Comparison of ENCODE assay signal across 1 cellular context in the genomic region with DNA sequence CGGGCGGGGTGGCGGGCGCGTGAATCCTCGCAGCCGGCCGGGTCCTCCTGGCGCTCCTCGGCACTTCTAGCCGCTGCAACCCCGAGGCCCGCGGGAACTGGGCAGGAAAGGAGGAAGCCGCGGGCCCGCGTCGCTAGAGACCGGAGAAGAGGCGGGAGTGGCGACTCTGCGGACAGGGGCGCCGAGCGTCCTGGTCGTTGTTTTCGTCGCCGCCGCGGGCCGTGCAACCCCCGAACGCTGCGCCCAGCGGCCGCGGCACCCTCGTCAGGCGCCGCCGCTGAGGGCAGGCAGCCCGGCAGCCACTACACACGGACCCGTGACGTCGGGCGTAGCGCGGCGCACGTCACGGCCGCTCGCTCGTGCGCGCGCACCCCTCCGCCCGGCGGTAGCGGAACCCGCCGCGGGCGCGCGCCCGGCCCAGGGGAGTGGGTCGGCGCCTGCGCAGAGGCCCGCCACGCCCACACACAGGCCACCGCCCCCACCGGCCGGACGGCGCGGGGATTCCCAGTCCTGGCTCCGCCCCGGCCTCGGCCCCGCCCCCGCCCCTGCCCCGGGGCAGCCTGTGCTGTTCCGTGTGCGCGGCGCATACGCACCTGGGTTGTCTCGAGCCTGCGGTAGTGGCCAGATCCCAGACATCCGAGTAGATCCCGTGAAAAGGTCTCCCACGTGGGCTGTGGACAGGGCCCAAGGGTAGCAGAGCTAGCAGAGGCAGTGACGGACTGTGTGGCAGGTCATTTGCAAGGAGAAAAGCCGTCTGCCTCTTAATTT.
TF ChIP-seq lines count a peak whose summit lies in the region.

A gene with protein sequence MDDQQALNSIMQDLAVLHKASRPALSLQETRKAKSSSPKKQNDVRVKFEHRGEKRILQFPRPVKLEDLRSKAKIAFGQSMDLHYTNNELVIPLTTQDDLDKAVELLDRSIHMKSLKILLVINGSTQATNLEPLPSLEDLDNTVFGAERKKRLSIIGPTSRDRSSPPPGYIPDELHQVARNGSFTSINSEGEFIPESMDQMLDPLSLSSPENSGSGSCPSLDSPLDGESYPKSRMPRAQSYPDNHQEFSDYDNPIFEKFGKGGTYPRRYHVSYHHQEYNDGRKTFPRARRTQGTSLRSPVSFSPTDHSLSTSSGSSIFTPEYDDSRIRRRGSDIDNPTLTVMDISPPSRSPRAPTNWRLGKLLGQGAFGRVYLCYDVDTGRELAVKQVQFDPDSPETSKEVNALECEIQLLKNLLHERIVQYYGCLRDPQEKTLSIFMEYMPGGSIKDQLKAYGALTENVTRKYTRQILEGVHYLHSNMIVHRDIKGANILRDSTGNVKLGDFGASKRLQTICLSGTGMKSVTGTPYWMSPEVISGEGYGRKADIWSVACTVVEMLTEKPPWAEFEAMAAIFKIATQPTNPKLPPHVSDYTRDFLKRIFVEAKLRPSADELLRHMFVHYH (minus strand): TSS at position 321 of the 768 bp plus-strand sequence. CDS start 44,846 bp downstream, outside the sequence.

TF ChIP-seq in GM12878, 131 proteins besides CTCF, POLR2A, EP300 and RAD21 (continued from another document and continues in another):
- TF ChIP-seq, protein P1, sequence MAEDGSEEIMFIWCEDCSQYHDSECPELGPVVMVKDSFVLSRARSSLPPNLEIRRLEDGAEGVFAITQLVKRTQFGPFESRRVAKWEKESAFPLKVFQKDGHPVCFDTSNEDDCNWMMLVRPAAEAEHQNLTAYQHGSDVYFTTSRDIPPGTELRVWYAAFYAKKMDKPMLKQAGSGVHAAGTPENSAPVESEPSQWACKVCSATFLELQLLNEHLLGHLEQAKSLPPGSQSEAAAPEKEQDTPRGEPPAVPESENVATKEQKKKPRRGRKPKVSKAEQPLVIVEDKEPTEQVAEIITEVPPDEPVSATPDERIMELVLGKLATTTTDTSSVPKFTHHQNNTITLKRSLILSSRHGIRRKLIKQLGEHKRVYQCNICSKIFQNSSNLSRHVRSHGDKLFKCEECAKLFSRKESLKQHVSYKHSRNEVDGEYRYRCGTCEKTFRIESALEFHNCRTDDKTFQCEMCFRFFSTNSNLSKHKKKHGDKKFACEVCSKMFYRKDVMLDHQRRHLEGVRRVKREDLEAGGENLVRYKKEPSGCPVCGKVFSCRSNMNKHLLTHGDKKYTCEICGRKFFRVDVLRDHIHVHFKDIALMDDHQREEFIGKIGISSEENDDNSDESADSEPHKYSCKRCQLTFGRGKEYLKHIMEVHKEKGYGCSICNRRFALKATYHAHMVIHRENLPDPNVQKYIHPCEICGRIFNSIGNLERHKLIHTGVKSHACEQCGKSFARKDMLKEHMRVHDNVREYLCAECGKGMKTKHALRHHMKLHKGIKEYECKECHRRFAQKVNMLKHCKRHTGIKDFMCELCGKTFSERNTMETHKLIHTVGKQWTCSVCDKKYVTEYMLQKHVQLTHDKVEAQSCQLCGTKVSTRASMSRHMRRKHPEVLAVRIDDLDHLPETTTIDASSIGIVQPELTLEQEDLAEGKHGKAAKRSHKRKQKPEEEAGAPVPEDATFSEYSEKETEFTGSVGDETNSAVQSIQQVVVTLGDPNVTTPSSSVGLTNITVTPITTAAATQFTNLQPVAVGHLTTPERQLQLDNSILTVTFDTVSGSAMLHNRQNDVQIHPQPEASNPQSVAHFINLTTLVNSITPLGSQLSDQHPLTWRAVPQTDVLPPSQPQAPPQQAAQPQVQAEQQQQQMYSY (CRISPR knock-in tag; IDR thresholded peaks at IDR 0.05): no peak
- peak; percentile 91 for TF ChIP-seq ZNF207 (IDR thresholded peaks at IDR 0.05; ENCODE audit: borderline replicate concordance)
- peak; percentile 93 for TF ChIP-seq SMARCA5 (IDR thresholded peaks at IDR 0.05)
- TF ChIP-seq, protein P2, sequence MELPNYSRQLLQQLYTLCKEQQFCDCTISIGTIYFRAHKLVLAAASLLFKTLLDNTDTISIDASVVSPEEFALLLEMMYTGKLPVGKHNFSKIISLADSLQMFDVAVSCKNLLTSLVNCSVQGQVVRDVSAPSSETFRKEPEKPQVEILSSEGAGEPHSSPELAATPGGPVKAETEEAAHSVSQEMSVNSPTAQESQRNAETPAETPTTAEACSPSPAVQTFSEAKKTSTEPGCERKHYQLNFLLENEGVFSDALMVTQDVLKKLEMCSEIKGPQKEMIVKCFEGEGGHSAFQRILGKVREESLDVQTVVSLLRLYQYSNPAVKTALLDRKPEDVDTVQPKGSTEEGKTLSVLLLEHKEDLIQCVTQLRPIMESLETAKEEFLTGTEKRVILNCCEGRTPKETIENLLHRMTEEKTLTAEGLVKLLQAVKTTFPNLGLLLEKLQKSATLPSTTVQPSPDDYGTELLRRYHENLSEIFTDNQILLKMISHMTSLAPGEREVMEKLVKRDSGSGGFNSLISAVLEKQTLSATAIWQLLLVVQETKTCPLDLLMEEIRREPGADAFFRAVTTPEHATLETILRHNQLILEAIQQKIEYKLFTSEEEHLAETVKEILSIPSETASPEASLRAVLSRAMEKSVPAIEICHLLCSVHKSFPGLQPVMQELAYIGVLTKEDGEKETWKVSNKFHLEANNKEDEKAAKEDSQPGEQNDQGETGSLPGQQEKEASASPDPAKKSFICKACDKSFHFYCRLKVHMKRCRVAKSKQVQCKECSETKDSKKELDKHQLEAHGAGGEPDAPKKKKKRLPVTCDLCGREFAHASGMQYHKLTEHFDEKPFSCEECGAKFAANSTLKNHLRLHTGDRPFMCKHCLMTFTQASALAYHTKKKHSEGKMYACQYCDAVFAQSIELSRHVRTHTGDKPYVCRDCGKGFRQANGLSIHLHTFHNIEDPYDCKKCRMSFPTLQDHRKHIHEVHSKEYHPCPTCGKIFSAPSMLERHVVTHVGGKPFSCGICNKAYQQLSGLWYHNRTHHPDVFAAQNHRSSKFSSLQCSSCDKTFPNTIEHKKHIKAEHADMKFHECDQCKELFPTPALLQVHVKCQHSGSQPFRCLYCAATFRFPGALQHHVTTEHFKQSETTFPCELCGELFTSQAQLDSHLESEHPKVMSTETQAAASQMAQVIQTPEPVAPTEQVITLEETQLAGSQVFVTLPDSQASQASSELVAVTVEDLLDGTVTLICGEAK (IDR thresholded peaks at IDR 0.05; ENCODE audit: borderline replicate concordance): no peak
- peak; percentile 47 for TF ChIP-seq RELA (IDR thresholded peaks at IDR 0.05; ENCODE audit: borderline replicate concordance, partially characterized antibody)
- TF ChIP-seq NR2C2 (IDR thresholded peaks at IDR 0.05; ENCODE audit: borderline replicate concordance, control insufficient read depth, insufficient read length, low read depth): no peak
- peak; percentile 36; the same call in 1 of the 2 replicates for TF ChIP-seq RFX5 (IDR thresholded peaks at IDR 0.05; ENCODE audit: low read depth, low read length)
- TF ChIP-seq MEF2A (IDR thresholded peaks at IDR 0.05; ENCODE audit: insufficient read depth, low read depth, low read length): no peak
- no peak for TF ChIP-seq ZZZ3 (IDR thresholded peaks at IDR 0.05; ENCODE audit: control insufficient read depth, insufficient read length, low read depth)
- TF ChIP-seq, protein P3, sequence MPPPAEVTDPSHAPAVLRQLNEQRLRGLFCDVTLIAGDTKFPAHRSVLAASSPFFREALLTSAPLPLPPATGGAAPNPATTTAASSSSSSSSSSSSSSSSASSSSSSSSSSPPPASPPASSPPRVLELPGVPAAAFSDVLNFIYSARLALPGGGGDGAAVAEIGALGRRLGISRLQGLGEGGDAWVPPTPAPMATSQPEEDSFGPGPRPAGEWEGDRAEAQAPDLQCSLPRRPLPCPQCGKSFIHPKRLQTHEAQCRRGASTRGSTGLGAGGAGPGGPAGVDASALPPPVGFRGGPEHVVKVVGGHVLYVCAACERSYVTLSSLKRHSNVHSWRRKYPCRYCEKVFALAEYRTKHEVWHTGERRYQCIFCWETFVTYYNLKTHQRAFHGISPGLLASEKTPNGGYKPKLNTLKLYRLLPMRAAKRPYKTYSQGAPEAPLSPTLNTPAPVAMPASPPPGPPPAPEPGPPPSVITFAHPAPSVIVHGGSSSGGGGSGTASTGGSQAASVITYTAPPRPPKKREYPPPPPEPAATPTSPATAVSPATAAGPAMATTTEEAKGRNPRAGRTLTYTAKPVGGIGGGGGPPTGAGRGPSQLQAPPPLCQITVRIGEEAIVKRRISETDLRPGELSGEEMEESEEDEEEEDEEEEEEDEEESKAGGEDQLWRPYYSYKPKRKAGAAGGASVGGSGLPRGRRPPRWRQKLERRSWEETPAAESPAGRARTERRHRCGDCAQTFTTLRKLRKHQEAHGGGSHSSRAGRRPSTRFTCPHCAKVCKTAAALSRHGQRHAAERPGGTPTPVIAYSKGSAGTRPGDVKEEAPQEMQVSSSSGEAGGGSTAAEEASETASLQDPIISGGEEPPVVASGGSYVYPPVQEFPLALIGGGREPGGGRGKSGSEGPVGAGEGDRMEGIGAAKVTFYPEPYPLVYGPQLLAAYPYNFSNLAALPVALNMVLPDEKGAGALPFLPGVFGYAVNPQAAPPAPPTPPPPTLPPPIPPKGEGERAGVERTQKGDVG (CRISPR knock-in tag; IDR thresholded peaks at IDR 0.05): no peak
- TF ChIP-seq SMC3 (IDR thresholded peaks at IDR 0.05; ENCODE audit: borderline replicate concordance, low read length): no peak
- no peak for TF ChIP-seq WRNIP1 (IDR thresholded peaks at IDR 0.05; ENCODE audit: borderline replicate concordance, low read depth, low read length)
- TF ChIP-seq RUNX3 (IDR thresholded peaks at IDR 0.05; ENCODE audit: low read length): 0 out of 2 replicates have a peak, but pooled peaks have one; percentile 2
- no peak for TF ChIP-seq STAT1 (conservative IDR thresholded peaks at IDR 0.05)
- no peak for TF ChIP-seq SIX5 (IDR thresholded peaks at IDR 0.05; ENCODE audit: low read depth, low read length, severe bottlenecking)
- TF ChIP-seq, protein P4, sequence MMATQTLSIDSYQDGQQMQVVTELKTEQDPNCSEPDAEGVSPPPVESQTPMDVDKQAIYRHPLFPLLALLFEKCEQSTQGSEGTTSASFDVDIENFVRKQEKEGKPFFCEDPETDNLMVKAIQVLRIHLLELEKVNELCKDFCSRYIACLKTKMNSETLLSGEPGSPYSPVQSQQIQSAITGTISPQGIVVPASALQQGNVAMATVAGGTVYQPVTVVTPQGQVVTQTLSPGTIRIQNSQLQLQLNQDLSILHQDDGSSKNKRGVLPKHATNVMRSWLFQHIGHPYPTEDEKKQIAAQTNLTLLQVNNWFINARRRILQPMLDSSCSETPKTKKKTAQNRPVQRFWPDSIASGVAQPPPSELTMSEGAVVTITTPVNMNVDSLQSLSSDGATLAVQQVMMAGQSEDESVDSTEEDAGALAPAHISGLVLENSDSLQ (IDR thresholded peaks at IDR 0.05): peak; percentile 7; the same call in 1 of the 2 replicates
- TF ChIP-seq RCOR1 (conservative IDR thresholded peaks at IDR 0.05; ENCODE audit: low read depth, low read length): no peak
- no peak for TF ChIP-seq ATF7 (IDR thresholded peaks at IDR 0.05; ENCODE audit: low read depth)
- TF ChIP-seq KDM1A (IDR thresholded peaks at IDR 0.05; ENCODE audit: borderline replicate concordance): no peak
- no peak for TF ChIP-seq POLR2AphosphoS2 (IDR thresholded peaks at IDR 0.05; ENCODE audit: low read depth, low read length)
- TF ChIP-seq TCF3 (IDR thresholded peaks at IDR 0.05; ENCODE audit: borderline replicate concordance, insufficient read depth, low read depth, low read length): no peak
- TF ChIP-seq, protein P5, sequence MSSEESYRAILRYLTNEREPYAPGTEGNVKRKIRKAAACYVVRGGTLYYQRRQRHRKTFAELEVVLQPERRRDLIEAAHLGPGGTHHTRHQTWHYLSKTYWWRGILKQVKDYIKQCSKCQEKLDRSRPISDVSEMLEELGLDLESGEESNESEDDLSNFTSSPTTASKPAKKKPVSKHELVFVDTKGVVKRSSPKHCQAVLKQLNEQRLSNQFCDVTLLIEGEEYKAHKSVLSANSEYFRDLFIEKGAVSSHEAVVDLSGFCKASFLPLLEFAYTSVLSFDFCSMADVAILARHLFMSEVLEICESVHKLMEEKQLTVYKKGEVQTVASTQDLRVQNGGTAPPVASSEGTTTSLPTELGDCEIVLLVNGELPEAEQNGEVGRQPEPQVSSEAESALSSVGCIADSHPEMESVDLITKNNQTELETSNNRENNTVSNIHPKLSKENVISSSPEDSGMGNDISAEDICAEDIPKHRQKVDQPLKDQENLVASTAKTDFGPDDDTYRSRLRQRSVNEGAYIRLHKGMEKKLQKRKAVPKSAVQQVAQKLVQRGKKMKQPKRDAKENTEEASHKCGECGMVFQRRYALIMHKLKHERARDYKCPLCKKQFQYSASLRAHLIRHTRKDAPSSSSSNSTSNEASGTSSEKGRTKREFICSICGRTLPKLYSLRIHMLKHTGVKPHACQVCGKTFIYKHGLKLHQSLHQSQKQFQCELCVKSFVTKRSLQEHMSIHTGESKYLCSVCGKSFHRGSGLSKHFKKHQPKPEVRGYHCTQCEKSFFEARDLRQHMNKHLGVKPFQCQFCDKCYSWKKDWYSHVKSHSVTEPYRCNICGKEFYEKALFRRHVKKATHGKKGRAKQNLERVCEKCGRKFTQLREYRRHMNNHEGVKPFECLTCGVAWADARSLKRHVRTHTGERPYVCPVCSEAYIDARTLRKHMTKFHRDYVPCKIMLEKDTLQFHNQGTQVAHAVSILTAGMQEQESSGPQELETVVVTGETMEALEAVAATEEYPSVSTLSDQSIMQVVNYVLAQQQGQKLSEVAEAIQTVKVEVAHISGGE (CRISPR knock-in tag; IDR thresholded peaks at IDR 0.05): no peak
- no peak for TF ChIP-seq NFXL1 (IDR thresholded peaks at IDR 0.05; ENCODE audit: borderline replicate concordance)
- no peak for TF ChIP-seq SIN3A (IDR thresholded peaks at IDR 0.05; ENCODE audit: low read depth, low read length)
- no peak for TF ChIP-seq HDGF (IDR thresholded peaks at IDR 0.05)
- TF ChIP-seq ZNF622 (IDR thresholded peaks at IDR 0.05): no peak
- TF ChIP-seq KAT2A (conservative IDR thresholded peaks at IDR 0.05; ENCODE audit: control insufficient read depth, low read depth, low read length): no peak
- TF ChIP-seq JUND (IDR thresholded peaks at IDR 0.05; ENCODE audit: low read depth, low read length): no peak
- no peak for TF ChIP-seq NFIC (IDR thresholded peaks at IDR 0.05; ENCODE audit: low read depth, low read length)
- TF ChIP-seq MEF2B (IDR thresholded peaks at IDR 0.05; ENCODE audit: partially characterized antibody, poor library complexity, severe bottlenecking): peak; percentile 58
- TF ChIP-seq ZNF217 (IDR thresholded peaks at IDR 0.05): no peak
- TF ChIP-seq YBX1 (IDR thresholded peaks at IDR 0.05): no peak
- TF ChIP-seq POU2F2 (IDR thresholded peaks at IDR 0.05; ENCODE audit: borderline replicate concordance, low read depth, low read length): no peak
- no peak for TF ChIP-seq ZSCAN29 (IDR thresholded peaks at IDR 0.05)
- no peak for TF ChIP-seq PAX8 (IDR thresholded peaks at IDR 0.05)
- TF ChIP-seq BHLHE40 (IDR thresholded peaks at IDR 0.05; ENCODE audit: borderline replicate concordance in 1 of 2, low read depth in 2 of 2, low read length in 1 of 2): peak; percentile 31 to 88; a peak in 2 of 4 replicates
- TF ChIP-seq DPF2 (IDR thresholded peaks at IDR 0.05): peak; percentile 93
- TF ChIP-seq, protein P6, sequence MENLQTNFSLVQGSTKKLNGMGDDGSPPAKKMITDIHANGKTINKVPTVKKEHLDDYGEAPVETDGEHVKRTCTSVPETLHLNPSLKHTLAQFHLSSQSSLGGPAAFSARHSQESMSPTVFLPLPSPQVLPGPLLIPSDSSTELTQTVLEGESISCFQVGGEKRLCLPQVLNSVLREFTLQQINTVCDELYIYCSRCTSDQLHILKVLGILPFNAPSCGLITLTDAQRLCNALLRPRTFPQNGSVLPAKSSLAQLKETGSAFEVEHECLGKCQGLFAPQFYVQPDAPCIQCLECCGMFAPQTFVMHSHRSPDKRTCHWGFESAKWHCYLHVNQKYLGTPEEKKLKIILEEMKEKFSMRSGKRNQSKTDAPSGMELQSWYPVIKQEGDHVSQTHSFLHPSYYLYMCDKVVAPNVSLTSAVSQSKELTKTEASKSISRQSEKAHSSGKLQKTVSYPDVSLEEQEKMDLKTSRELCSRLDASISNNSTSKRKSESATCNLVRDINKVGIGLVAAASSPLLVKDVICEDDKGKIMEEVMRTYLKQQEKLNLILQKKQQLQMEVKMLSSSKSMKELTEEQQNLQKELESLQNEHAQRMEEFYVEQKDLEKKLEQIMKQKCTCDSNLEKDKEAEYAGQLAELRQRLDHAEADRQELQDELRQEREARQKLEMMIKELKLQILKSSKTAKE (IDR thresholded peaks at IDR 0.05; ENCODE audit: low read depth, poor library complexity, severe bottlenecking): no peak
